In the genomic region with DNA sequence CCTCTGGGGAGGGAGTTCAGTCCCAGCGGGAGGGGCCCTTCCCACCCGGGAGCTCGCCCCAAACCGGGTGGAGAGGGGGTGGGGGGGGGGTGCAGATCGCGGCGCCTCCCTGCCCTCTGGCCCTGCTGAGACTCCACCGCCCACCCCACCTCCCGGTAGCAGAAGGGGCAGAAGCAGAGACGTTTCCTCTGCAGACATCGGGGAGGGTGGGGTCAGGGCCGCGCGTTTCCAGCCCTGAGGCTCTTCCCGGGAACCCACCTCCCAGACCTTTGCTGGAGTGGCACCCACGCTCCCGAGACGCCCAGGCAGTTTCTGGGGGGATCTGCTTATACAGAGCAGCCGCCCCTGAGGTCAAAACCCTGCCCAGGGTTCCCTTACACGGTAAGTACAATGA, we compare ENCODE assay signal across 23 cellular contexts. TPM values are rescaled to one million over a fixed set of nuclear protein-coding genes. Genes with fewer than 3 reads are reported as not detected.
DNase-seq lines count a peak whose midpoint lies in the region; ATAC-seq, FAIRE-seq and TF ChIP-seq lines count a peak whose summit lies in the region.
"Had no signal": no experiment of that assay in that cellular context is flagged by ENCODE, and none has a peak within 500 bp of the region (broad histone marks: within the 10 kb centered on the region; RNA-seq: fewer than 3 reads in every experiment).

No MANE protein-coding gene starts in this region.

- DNase-seq in left ventricle myocardium inferior (no peak), cardiac septum (ENCODE audit: low spot score) (no peak), mammary epithelial cell (no peak), kidney (peak; percentile 50), aorta (peak; percentile 26 to 51), OCI-M1 (lab: John Stamatoyannopoulos, UW) (no peak)
- no peak for DNase-seq in T-helper 2 cell treated with Interferon-gamma antibody and Interleukin-4, amounts not matched to agents 5 μg/mL and 100 μg/mL, for 36 hours (ENCODE audit: low spot score)
- DNase-seq: activated CD8-positive, alpha-beta memory T cell treated with anti-CD3 and anti-CD28 coated beads for 24 hours; activated T-cell treated with anti-CD3 and anti-CD28 coated beads, Interleukin-2, amount 50 U/mL, for 72 hours; Kasumi-1; left cardiac atrium; midbrain; NCI-H2081; NCI-H510A; SIG-M5; stimulated activated CD4-positive, alpha-beta T cell treated with anti-CD3 and anti-CD28 coated beads, Interleukin-4, amount 100 ng/mL, for 24 hours had no signal

- H3K9me3 ChIP-seq in left ventricle myocardium inferior (replicated peaks) = no peaks in the 10 kb centered on the region
- no peaks in the 10 kb centered on the region for H3K9me3 ChIP-seq in mammary epithelial cell (replicated peaks; ENCODE audit: insufficient read depth, low read length)
- H3K9me3 ChIP-seq in kidney (ENCODE audit: control insufficient read depth in 1 of 2, low read length in 2 of 2) = no peaks in the 10 kb centered on the region
- H3K9me3 ChIP-seq in aorta (ENCODE audit: control insufficient read depth, low read length) = no peaks in the 10 kb centered on the region
- H3K9me3 ChIP-seq: BLaER1 treated with 17β-estradiol and CSF1 and Interleukin-3, amounts not matched to agents 10 nM and 100 nM had no signal

- no peak for TF ChIP-seq CTCF in left ventricle myocardium inferior (IDR thresholded peaks at IDR 0.05; ENCODE audit: borderline replicate concordance)
- TF ChIP-seq CTCF in mammary epithelial cell (conservative IDR thresholded peaks at IDR 0.05 in 1 of 2, IDR thresholded peaks at IDR 0.05 in 1 of 2; ENCODE audit: extremely low read depth in 1 of 2, insufficient read depth in 1 of 2, low read depth in 1 of 2, low read length in 2 of 2) = no peak
- no peak for TF ChIP-seq CTCF in kidney (IDR thresholded peaks at IDR 0.05; ENCODE audit: borderline replicate concordance, extremely low read depth, insufficient read depth)

- no peaks in the 10 kb centered on the region for H3K9me3 Mint-ChIP-seq in T-helper 2 cell treated with Interferon-gamma antibody and Interleukin-4, amounts not matched to agents 5 μg/mL and 100 μg/mL, for 36 hours
- H3K9me3 Mint-ChIP-seq: activated T-cell treated with anti-CD3 and anti-CD28 coated beads, Interleukin-2, amount 50 U/mL, for 72 hours; dendritic cell treated with granulocyte-macrophage colony-stimulating factor and Interleukin-4, amounts not matched to agents 40 ng/mL and 50 ng/mL, for 4 days had no signal

- H3K4me1 Mint-ChIP-seq in T-helper 2 cell treated with Interferon-gamma antibody and Interleukin-4, amounts not matched to agents 5 μg/mL and 100 μg/mL, for 36 hours (ENCODE audit: low read depth) = peaks cover 24% of the 10 kb centered on the region

- ATAC-seq in aorta (ENCODE audit: low FRiP score) (no peak), GM19324 (IDR thresholded peaks at IDR 0.05; ENCODE audit: low FRiP score, unreplicated experiment) (no peak)
- ATAC-seq: activated CD4-positive, CD25-positive, alpha-beta regulatory T cell treated with anti-CD3 and anti-CD28 coated beads, Interleukin-2, amount 50 U/mL, for 24 hours; activated T-cell treated with anti-CD3 and anti-CD28 coated beads, Interleukin-2, amount 50 U/mL, for 72 hours; left cardiac atrium had no signal

- H3K9ac ChIP-seq in mammary epithelial cell (ENCODE audit: insufficient read depth, low read length) (no peak overlapping the region), kidney (ENCODE audit: low read length in 2 of 2) (no peak overlapping the region)
- H3K9ac ChIP-seq: BLaER1 treated with 17β-estradiol and CSF1 and Interleukin-3, amounts not matched to agents 10 nM and 100 nM had no signal

- H3K4me2 ChIP-seq in mammary epithelial cell (ENCODE audit: insufficient read depth, low read depth, low read length) = peak overlapping the region; percentile 79

- dilution Hi-C loops in mammary epithelial cell (cut with HindIII; ENCODE audit: low sequenced_read_pairs) = no loop called here

- H3K4me1 ChIP-seq in left ventricle myocardium inferior = peaks cover 23% of the 10 kb centered on the region
- peaks cover 18% of the 10 kb centered on the region for H3K4me1 ChIP-seq in mammary epithelial cell (ENCODE audit: insufficient read depth, low read length)
- peaks cover 0 to 2% of the 10 kb centered on the region in 2 donors for H3K4me1 ChIP-seq in kidney (ENCODE audit: control insufficient read depth in 1 of 2, insufficient read depth in 1 of 2, low read depth in 1 of 2, low read length in 2 of 2)
- H3K4me1 ChIP-seq in aorta (ENCODE audit: control insufficient read depth in 1 of 2, insufficient read depth in 2 of 2, low read length in 2 of 2) = no peaks in the 10 kb centered on the region

- 36% methylated on average over 6 of the region's 20 CpGs for WGBS in mammary epithelial cell (ENCODE audit: low coverage, missing lambda C conversion rate)
- WGBS in aorta, 2 donors = 12% methylated on average over 19 to 20 of the region's 20 CpGs

- H3K79me2 ChIP-seq in mammary epithelial cell (ENCODE audit: insufficient read depth, low read length) = no peaks in the 10 kb centered on the region

- no peaks in the 10 kb centered on the region for H4K20me1 ChIP-seq in mammary epithelial cell (ENCODE audit: insufficient read depth, low read length)

- no peak for FAIRE-seq in kidney (lab: Jason Lieb, UNC)
- FAIRE-seq: A204.1 had no signal

- CTCF ChIA-PET in mammary epithelial cell (lab: Charles Lee; ENCODE audit: low non-redundant PET) = no interaction called here

- no peak overlapping the region for H3K27ac ChIP-seq in left ventricle myocardium inferior (replicated peaks)
- no peak overlapping the region for H3K27ac ChIP-seq in mammary epithelial cell (ENCODE audit: insufficient read depth, low read depth, low read length)
- no peak overlapping the region for H3K27ac ChIP-seq in kidney (ENCODE audit: low read depth in 2 of 2, low read length in 2 of 2)
- no peak overlapping the region for H3K27ac ChIP-seq in aorta (ENCODE audit: low read depth in 1 of 2, low read length in 2 of 2)
- H3K27ac ChIP-seq: BLaER1 treated with 17β-estradiol and CSF1 and Interleukin-3, amounts not matched to agents 10 nM and 100 nM had no signal

- H3K27me3 ChIP-seq in left ventricle myocardium inferior (ENCODE audit: low read depth) (peaks cover 79% of the 10 kb centered on the region), mammary epithelial cell (ENCODE audit: insufficient read depth, low read length) (peaks cover 21% of the 10 kb centered on the region), aorta (ENCODE audit: control insufficient read depth in 1 of 2, insufficient read depth in 2 of 2, low read length in 1 of 2) (no peaks in the 10 kb centered on the region)

- H3K36me3 Mint-ChIP-seq in T-helper 2 cell treated with Interferon-gamma antibody and Interleukin-4, amounts not matched to agents 5 μg/mL and 100 μg/mL, for 36 hours (ENCODE audit: low read depth) = no peaks in the 10 kb centered on the region
- H3K36me3 Mint-ChIP-seq: activated naive CD8-positive, alpha-beta T cell had no signal

- H3K4me3 ChIP-seq in left ventricle myocardium inferior = peak overlapping the region; percentile 56
- H3K4me3 ChIP-seq in mammary epithelial cell (replicated peaks in 1 of 3; ENCODE audit: insufficient read depth in 1 of 3, low read depth in 2 of 3, low read length in 3 of 3) = no peak overlapping the region
- H3K4me3 ChIP-seq in kidney (ENCODE audit: low read length in 2 of 2) = no peak overlapping the region
- no peak overlapping the region for H3K4me3 ChIP-seq in aorta (ENCODE audit: low read length in 2 of 2)
- H3K4me3 ChIP-seq: BLaER1 treated with 17β-estradiol and CSF1 and Interleukin-3, amounts not matched to agents 10 nM and 100 nM had no signal

- no peak overlapping the region for H2AFZ ChIP-seq in mammary epithelial cell (ENCODE audit: low read depth, low read length)

- no peak overlapping the region for H3K27ac Mint-ChIP-seq in T-helper 2 cell treated with Interferon-gamma antibody and Interleukin-4, amounts not matched to agents 5 μg/mL and 100 μg/mL, for 36 hours
- H3K27ac Mint-ChIP-seq: activated naive CD8-positive, alpha-beta T cell; activated T-cell treated with anti-CD3 and anti-CD28 coated beads, Interleukin-2, amount 50 U/mL, for 72 hours; brain; dendritic cell treated with granulocyte-macrophage colony-stimulating factor and Interleukin-4, amounts not matched to agents 40 ng/mL and 50 ng/mL, for 4 days had no signal

- H3K4me3 Mint-ChIP-seq in T-helper 2 cell treated with Interferon-gamma antibody and Interleukin-4, amounts not matched to agents 5 μg/mL and 100 μg/mL, for 36 hours = no peak overlapping the region
- H3K4me3 Mint-ChIP-seq: dendritic cell treated with granulocyte-macrophage colony-stimulating factor and Interleukin-4, amounts not matched to agents 40 ng/mL and 50 ng/mL, for 4 days had no signal

- H3K36me3 ChIP-seq in left ventricle myocardium inferior (no peaks in the 10 kb centered on the region), mammary epithelial cell (ENCODE audit: insufficient read depth, low read length) (no peaks in the 10 kb centered on the region), kidney (ENCODE audit: control insufficient read depth in 1 of 2, insufficient read depth in 2 of 2, low read length in 2 of 2) (no peaks in the 10 kb centered on the region), aorta (ENCODE audit: control insufficient read depth in 1 of 2, insufficient read depth in 2 of 2, low read length in 1 of 2) (no peaks in the 10 kb centered on the region)
- H3K36me3 ChIP-seq: BLaER1 treated with 17β-estradiol and CSF1 and Interleukin-3, amounts not matched to agents 10 nM and 100 nM had no signal

- no TSS peak for BruUV-seq in mammary epithelial cell (replicated peaks; lab: Mats Ljungman, UMichigan)

- in situ Hi-C loops in mammary epithelial cell (cut with MboI; ENCODE audit: low sequenced_read_pairs in 2 of 2) = loop anchor here in 1 of 2 donors (25.0 kb wide), 1 partner anchor 192 kb away; a partner anchor contains a TSS

- intact Hi-C loops in left ventricle myocardium inferior (cut with micrococcal nuclease) = no loop called here
- intact Hi-C loops in cardiac septum (cut with DNase I) = no loop called here
- intact Hi-C loops in mammary epithelial cell (cut with micrococcal nuclease) = no loop called here
- intact Hi-C loops in kidney (cut with DNase I) = no loop called here
- intact Hi-C loops in aorta (cut with DNase I) = no loop called here

- peaks cover 39% of the 10 kb centered on the region for H3K27me3 Mint-ChIP-seq in T-helper 2 cell treated with Interferon-gamma antibody and Interleukin-4, amounts not matched to agents 5 μg/mL and 100 μg/mL, for 36 hours (ENCODE audit: low read depth)

RNA-seq across cellular contexts. Expression of a gene that starts 30.2 kb away (rescaled TPM):
- 4.8 TPM for total RNA-seq in left ventricle myocardium inferior
- total RNA-seq in cardiac septum = 9.4 TPM
- 1 to 10 TPM in 1 of 2 donors, not detected in 1; 1.1 TPM for total RNA-seq in mammary epithelial cell
- 0.22 TPM for polyA plus RNA-seq in mammary epithelial cell
- polyA minus RNA-seq in mammary epithelial cell = not detected
- 10.2 TPM for total RNA-seq in kidney
- 3.9 TPM for polyA plus RNA-seq in kidney (ENCODE audit: insufficient read depth, low read depth, low replicate concordance)
- total RNA-seq in aorta = 10 to 100 TPM in 1 of 2 donors, 1 to 10 TPM in 1; 5.2 to 13.7 TPM
- polyA plus RNA-seq in aorta = under 1 TPM; 0.13 to 0.50 TPM

Comparison
In these comparisons a context has a peak if more than half of its experiments do, and no peak if none do; other contexts are left out.
1. DNase-seq: peak in kidney (single experiment) and aorta (2 of 2); none in left ventricle myocardium inferior (single experiment), cardiac septum (single experiment), mammary epithelial cell (single experiment), T-helper 2 cell treated with Interferon-gamma antibody and Interleukin-4, amounts not matched to agents 5 μg/mL and 100 μg/mL, for 36 hours (single experiment) and OCI-M1 (single experiment).